In genomic region chr1:221741971-221742554, GRCh38 we compare ENCODE assay signal across 8 cellular contexts. TPM values are rescaled to one million over a fixed set of nuclear protein-coding genes. Genes with fewer than 3 reads are reported as not detected.
DNase-seq lines count a peak whose midpoint lies in the region; ATAC-seq and TF ChIP-seq lines count a peak whose summit lies in the region.

Gene DUSP10 (minus strand): TSS chr1:221742089. CDS start chr1:221739744, 2,345 bp downstream.

- TF ChIP-seq RAD21 in Ishikawa (IDR thresholded peaks at IDR 0.05; ENCODE audit: low read depth) = no peak

- ATAC-seq in GM21576 (IDR thresholded peaks at IDR 0.05; ENCODE audit: unreplicated experiment) (peak; percentile 86), mucosa of descending colon (peak; percentile 89)

- intact Hi-C loops in mucosa of descending colon (cut with DNase I, micrococcal nuclease) = no loop called here

- H3K4me3 ChIP-seq in epithelial cell of proximal tubule (ENCODE audit: low read depth, low read length) (peak within 1 kb of the TSS; percentile 93), mucosa of descending colon (peak within 1 kb of the TSS; percentile 51)

- no peak for TF ChIP-seq EP300 in Ishikawa (IDR thresholded peaks at IDR 0.05; ENCODE audit: borderline replicate concordance)

- H3K36me3 ChIP-seq in mucosa of descending colon (ENCODE audit: low read depth) = peaks cover 6% of the 10 kb centered on the region

- peak; percentile 100 for DNase-seq in DMS153 (lab: John Stamatoyannopoulos, UW)
- DNase-seq in OCI-M2 (lab: John Stamatoyannopoulos, UW; ENCODE audit: unreplicated experiment) = peak; percentile 73
- DNase-seq in activated T-cell treated with anti-CD3 and anti-CD28 coated beads for 4 hours = peak; percentile 97
- peak; percentile 94 for DNase-seq in epithelial cell of proximal tubule (ENCODE audit: low read depth)
- peak; percentile 98 to 100 (median 99) for DNase-seq in mucosa of descending colon
- peak; percentile 96 to 98 for DNase-seq in stimulated activated CD8-positive, alpha-beta memory T cell treated with anti-CD3 and anti-CD28 coated beads, Interleukin-4, amount 100 ng/mL, for 1 hour (ENCODE audit: low read depth in 2 of 2, low spot score in 1 of 2)

- H3K4me1 ChIP-seq in mucosa of descending colon (ENCODE audit: low read depth) = peaks cover 16% of the 10 kb centered on the region

- H3K9me3 ChIP-seq in mucosa of descending colon = no peaks in the 10 kb centered on the region

- no peak for TF ChIP-seq CTCF in epithelial cell of proximal tubule (conservative IDR thresholded peaks at IDR 0.05; ENCODE audit: low read depth, low read length)
- TF ChIP-seq CTCF in mucosa of descending colon (IDR thresholded peaks at IDR 0.05) = peak; percentile 6

TF ChIP-seq in Ishikawa, 13 proteins besides CTCF, POLR2A, EP300 and RAD21:
- TF ChIP-seq CREB1 (IDR thresholded peaks at IDR 0.05; ENCODE audit: low read depth) (0 out of 2 replicates have a peak, but pooled peaks have one; percentile 33), REST (IDR thresholded peaks at IDR 0.05; ENCODE audit: low read depth) (no peak), MAX (IDR thresholded peaks at IDR 0.05) (peak; percentile 13; the same call in 1 of the 2 replicates), NFIC (IDR thresholded peaks at IDR 0.05) (no peak)
TF ChIP-seq in Ishikawa: peak in this region for 2.

RNA-seq across cellular contexts. Expression of gene DUSP10, which starts in this region (rescaled TPM):
- total RNA-seq in epithelial cell of proximal tubule (14.6 and 15.6 TPM in 2 replicates), mucosa of descending colon (10 to 100 TPM in 1 of 3 donors, 1 to 10 TPM in 2; 1.9 to 27.2 (median 4.3) TPM)

Comparison
In these comparisons a context has a peak if more than half of its experiments do, and no peak if none do; other contexts are left out.
1. Peak in every context shown above with its lines: DNase-seq, ATAC-seq and H3K4me3 ChIP-seq.